In the genomic region with DNA sequence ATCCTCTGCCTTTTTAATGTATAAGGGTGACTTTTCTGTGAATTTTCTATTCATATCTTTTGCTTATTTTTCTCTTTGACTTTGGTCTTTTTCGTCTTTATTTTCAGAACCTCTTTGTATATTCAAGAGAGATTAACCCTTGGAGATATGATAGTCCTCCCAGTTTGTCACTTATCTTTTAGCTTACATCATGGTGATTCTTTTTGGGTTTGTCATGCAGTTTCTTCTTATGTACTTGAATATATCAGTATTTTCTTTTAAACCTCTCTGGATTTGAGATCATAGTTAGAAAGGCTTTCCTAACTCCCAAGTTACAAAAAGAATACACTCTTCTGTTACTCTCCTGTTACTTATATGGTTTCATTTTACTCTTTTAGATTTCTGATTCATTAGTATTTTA, we compare ENCODE assay signal across 23 cellular contexts. TPM values are rescaled to one million over a fixed set of nuclear protein-coding genes. Genes with fewer than 3 reads are reported as not detected.
DNase-seq lines count a peak whose midpoint lies in the region; ATAC-seq, FAIRE-seq and TF ChIP-seq lines count a peak whose summit lies in the region.
"Had no signal": no experiment of that assay in that cellular context is flagged by ENCODE, and none has a peak within 500 bp of the region (broad histone marks: within the 10 kb centered on the region; RNA-seq: fewer than 3 reads in every experiment).

No MANE protein-coding gene starts in this region.

- no peaks in the 10 kb centered on the region for H3K27me3 ChIP-seq in IMR-90 (ENCODE audit: control insufficient read depth, insufficient read depth, low read length)
- H3K27me3 ChIP-seq: BLaER1 had no signal

- H4K91ac ChIP-seq in IMR-90 (ENCODE audit: insufficient read depth, low read depth, low read length) = no peak overlapping the region

- no peak overlapping the region for H4K5ac ChIP-seq in IMR-90 (ENCODE audit: low read depth, low read length)

- H3K27me3 Mint-ChIP-seq in chondrocyte (ENCODE audit: low read depth) = no peaks in the 10 kb centered on the region
- no peaks in the 10 kb centered on the region for H3K27me3 Mint-ChIP-seq in nephron progenitor cell (ENCODE audit: low read depth, poor library complexity)
- H3K27me3 Mint-ChIP-seq: CD4-positive, alpha-beta memory T cell had no signal

- H3K4me2 ChIP-seq in IMR-90 (ENCODE audit: low read depth, low read length) = no peak overlapping the region
- H3K4me2 ChIP-seq: BLaER1, GM23338 had no signal

- no peak overlapping the region for H4K8ac ChIP-seq in IMR-90 (ENCODE audit: low read depth in 2 of 2, low read length in 2 of 2)

- H2AK9ac ChIP-seq in IMR-90 (replicated peaks; ENCODE audit: low read depth, low read length, poor library complexity) = no peak overlapping the region

- no peak overlapping the region for H3K9ac ChIP-seq in IMR-90 (ENCODE audit: low read depth, low read length)
- H3K9ac ChIP-seq: BLaER1 had no signal

- BruUV-seq in IMR-90 (replicated peaks; lab: Mats Ljungman, UMichigan) = no TSS peak

- no peak overlapping the region for H2AK5ac ChIP-seq in IMR-90 (ENCODE audit: low read depth, low read length)

- TF ChIP-seq RAD21 in IMR-90 (IDR thresholded peaks at IDR 0.05; ENCODE audit: low read length) = no peak

- TF ChIP-seq CTCF in IMR-90 (conservative IDR thresholded peaks at IDR 0.05; ENCODE audit: low read depth, low read length) (no peak), chondrocyte (IDR thresholded peaks at IDR 0.05) (no peak), nephron progenitor cell (IDR thresholded peaks at IDR 0.05) (no peak)

- no peaks in the 10 kb centered on the region for H3K9me1 ChIP-seq in IMR-90 (ENCODE audit: insufficient read depth, low read length)

- H4K20me1 ChIP-seq in IMR-90 (ENCODE audit: insufficient read depth, low read length) = no peaks in the 10 kb centered on the region
- H4K20me1 ChIP-seq: BLaER1 had no signal

- dilution Hi-C loops in IMR-90 (cut with HindIII; ENCODE audit: low sequenced_read_pairs, unreplicated experiment) = no loop called here

- intact Hi-C loops in IMR-90 (cut with micrococcal nuclease) = loop anchor here (10.0 kb wide), 1 partner anchor 349 kb away; a partner anchor contains a TSS

- ATAC-seq in IMR-90 (ENCODE audit: low read depth) (peak; percentile 60), GM19463 (IDR thresholded peaks at IDR 0.05; ENCODE audit: unreplicated experiment) (no peak), GM21367 (IDR thresholded peaks at IDR 0.05; ENCODE audit: unreplicated experiment) (no peak)
- ATAC-seq: GM23338, HCT116, HepG2 had no signal

- H3K18ac ChIP-seq in IMR-90 (ENCODE audit: low read depth, low read length) = no peak overlapping the region

- H3K9me3 Mint-ChIP-seq in chondrocyte (ENCODE audit: low read depth) (no peaks in the 10 kb centered on the region), nephron progenitor cell (no peaks in the 10 kb centered on the region)
- H3K9me3 Mint-ChIP-seq: CD14-positive monocyte; CD4-positive, alpha-beta memory T cell; GM23338; HFFc6 had no signal

- H3K4me1 ChIP-seq in IMR-90 (ENCODE audit: control insufficient read depth, insufficient read depth, low read length) = peaks cover 5% of the 10 kb centered on the region; the same call in 1 of the 2 replicates
- H3K4me1 ChIP-seq: BLaER1 had no signal

- no peak for TF ChIP-seq POLR2A in IMR-90 (IDR thresholded peaks at IDR 0.05; ENCODE audit: low read depth, low read length)

- H3K4me1 Mint-ChIP-seq in chondrocyte (ENCODE audit: low read depth) (peaks cover 37% of the 10 kb centered on the region), nephron progenitor cell (no peaks in the 10 kb centered on the region)
- H3K4me1 Mint-ChIP-seq: GM23338 had no signal

- peaks cover 5 to 7% of the 10 kb centered on the region in 2 experiments; a peak in 3 of 4 replicates for H3K79me1 ChIP-seq in IMR-90 (ENCODE audit: low read depth in 1 of 2, low read length in 2 of 2)

- DNase-seq in IMR-90 (peak; percentile 52), chondrocyte (ENCODE audit: low spot score) (no peak), nephron progenitor cell (no peak), urothelium cell line (ENCODE audit: low spot score) (no peak), RCC 7860 (ENCODE audit: low spot score) (no peak)
- DNase-seq: 8988T; CD4-positive, alpha-beta memory T cell; DMS153; DMS79; GDM1; H7; HFFc6 had no signal

- no peak for FAIRE-seq in urothelium cell line (lab: Jason Lieb, UNC)
- no peak for FAIRE-seq in RCC 7860 (lab: Jason Lieb, UNC)
- FAIRE-seq: GM12892, GM18507, HepG2 had no signal

- H3K4me3 Mint-ChIP-seq in chondrocyte (ENCODE audit: unreplicated experiment) = no peak overlapping the region
- H3K4me3 Mint-ChIP-seq in nephron progenitor cell = no peak overlapping the region
- H3K4me3 Mint-ChIP-seq: CD14-positive monocyte; CD4-positive, alpha-beta memory T cell; GM23338; HFFc6 had no signal

- no peak overlapping the region for H2BK5ac ChIP-seq in IMR-90 (ENCODE audit: low read depth, low read length, poor library complexity, severe bottlenecking)

- H3K4me3 ChIP-seq in IMR-90 (ENCODE audit: insufficient read depth, low read depth, low read length) = no peak overlapping the region
- H3K4me3 ChIP-seq: BLaER1, GM23338 had no signal

- H2BK15ac ChIP-seq in IMR-90 (ENCODE audit: low read depth, low read length) = no peak overlapping the region

- H3K27ac ChIP-seq in IMR-90 (ENCODE audit: insufficient read depth, low read length) = no peak overlapping the region
- H3K27ac ChIP-seq: BLaER1 had no signal

- H3K9me3 ChIP-seq in IMR-90 (ENCODE audit: control insufficient read depth, insufficient read depth, low read length) = no peaks in the 10 kb centered on the region
- H3K9me3 ChIP-seq: BLaER1 had no signal

- H2AFZ ChIP-seq in IMR-90 (replicated peaks; ENCODE audit: low read length, poor library complexity) = no peak overlapping the region
- H2AFZ ChIP-seq: GM23338 had no signal

- POLR2A ChIA-PET in IMR-90 (lab: Charles Lee; ENCODE audit: unreplicated experiment) = interaction anchor here (0.6 kb wide), 1 partner anchor 15 kb away, joined by 17 read pairs; no protein-coding TSS in a partner anchor

- H3K56ac ChIP-seq in IMR-90 (ENCODE audit: extremely low read depth, insufficient read depth, low read length) = no peak overlapping the region

- no peak overlapping the region for H2BK120ac ChIP-seq in IMR-90 (ENCODE audit: low read depth, low read length)

- H3K36me3 ChIP-seq in IMR-90 (ENCODE audit: control insufficient read depth, insufficient read depth, low read length) = peaks cover 8% of the 10 kb centered on the region

- H3K36me3 Mint-ChIP-seq in chondrocyte (ENCODE audit: low read depth) = peaks cover 10% of the 10 kb centered on the region
- peaks cover 27% of the 10 kb centered on the region for H3K36me3 Mint-ChIP-seq in nephron progenitor cell (ENCODE audit: low read depth)

- H3K27ac Mint-ChIP-seq in chondrocyte (ENCODE audit: unreplicated experiment) = peak overlapping the region; percentile 73
- peak overlapping the region; percentile 24 for H3K27ac Mint-ChIP-seq in nephron progenitor cell
- H3K27ac Mint-ChIP-seq: CD4-positive, alpha-beta memory T cell; GM23338; HFFc6 had no signal

- no peak overlapping the region for H3K4ac ChIP-seq in IMR-90 (ENCODE audit: low read depth, low read length)

- CTCF ChIA-PET in IMR-90 (lab: Yijun Ruan, JAX) = no interaction called here

- no CpG with 5 or more reads among the region's 1 CpG for WGBS in IMR-90 (ENCODE audit: extremely low coverage in 2 of 2, insufficient read length in 1 of 2), 2 experiments

- no peak overlapping the region for H3K23ac ChIP-seq in IMR-90 (ENCODE audit: low read depth, low read length)

- in situ Hi-C loops in IMR-90 (cut with MboI; ENCODE audit: low sequenced_read_pairs) = no loop called here

- no peak overlapping the region for H3K14ac ChIP-seq in IMR-90 (replicated peaks; ENCODE audit: low read depth, low read length)

- H2BK20ac ChIP-seq in IMR-90 (ENCODE audit: low read depth, low read length) = no peak overlapping the region

TF ChIP-seq in IMR-90, 13 proteins besides CTCF, POLR2A, EP300 and RAD21:
- TF ChIP-seq RCOR1 (IDR thresholded peaks at IDR 0.05; ENCODE audit: insufficient replicate concordance, low read length) = no peak

RNA-seq across cellular contexts. Expression of a gene that starts 27.5 kb away (rescaled TPM):
- total RNA-seq in IMR-90 (2012; rRNA removed) (0.28 and 0.90 TPM in 2 replicates), chondrocyte (3.9 to 5.5 TPM (median 4.8 TPM) in 3 replicates)
- not detected in 2 replicates for polyA plus RNA-seq in IMR-90 (2012; rRNA removed)
- polyA plus RNA-seq in IMR-90 (2012; cell fraction: cytosol; rRNA removed) = 0.11 TPM in 1 of 2 replicates, not detected in the other
- polyA plus RNA-seq in IMR-90 (2012; cell fraction: nucleus; rRNA removed; ENCODE audit: low replicate concordance) = 0.22 and 0.58 TPM in 2 replicates
- total RNA-seq: A673, Daoy had no signal
- polyA plus RNA-seq: CD14-positive monocyte; CD4-positive, alpha-beta memory T cell; GM23338 had no signal
